In the genomic region with DNA sequence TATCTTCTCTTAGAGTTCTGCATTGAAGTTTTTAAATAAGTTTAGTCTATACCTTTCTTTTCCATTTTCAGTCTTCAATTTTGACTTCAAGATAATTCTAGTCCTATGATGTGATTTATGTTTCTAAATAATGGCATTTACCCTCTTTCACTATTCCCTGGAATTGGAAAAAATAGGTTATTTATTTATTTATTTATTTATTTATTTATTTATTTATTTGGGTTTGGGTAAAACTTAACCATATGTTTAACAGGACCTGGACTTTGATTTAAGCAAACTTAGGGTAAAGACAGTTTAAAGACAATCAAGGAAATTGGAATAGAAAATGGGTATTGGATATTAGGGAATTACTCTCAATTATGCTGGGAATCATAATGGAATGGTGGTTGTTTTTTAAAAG, we compare ENCODE assay signal across 10 cellular contexts.
"Had no signal": no experiment of that assay in that cellular context is flagged by ENCODE, and none has a peak within 500 bp of the region (broad histone marks: within the 10 kb centered on the region; RNA-seq: fewer than 3 reads in every experiment).

No MANE protein-coding gene starts in this region.

- H3K36me3 ChIP-seq: left ventricle myocardium inferior, lower lobe of right lung, ovary, stomach, thoracic aorta, transverse colon had no signal

- H3K9me3 ChIP-seq: left ventricle myocardium inferior, lower lobe of right lung, ovary, stomach, thoracic aorta, transverse colon had no signal

- H3K27me3 ChIP-seq: ovary had no signal

- H3K27ac ChIP-seq: foreskin keratinocyte, left ventricle myocardium inferior, lower lobe of right lung, ovary, stomach, thoracic aorta, transverse colon had no signal

- DNase-seq: kidney, left cardiac atrium, left ventricle myocardium inferior, lower lobe of right lung, natural killer cell, ovary, stomach, transverse colon had no signal

- H3K4me1 ChIP-seq: foreskin keratinocyte, left ventricle myocardium inferior, lower lobe of right lung had no signal

- H3K4me3 ChIP-seq: left ventricle myocardium inferior, lower lobe of right lung, ovary, stomach, thoracic aorta, transverse colon had no signal
